13 cellular contexts compared by ENCODE assay signal in the genomic region with DNA sequence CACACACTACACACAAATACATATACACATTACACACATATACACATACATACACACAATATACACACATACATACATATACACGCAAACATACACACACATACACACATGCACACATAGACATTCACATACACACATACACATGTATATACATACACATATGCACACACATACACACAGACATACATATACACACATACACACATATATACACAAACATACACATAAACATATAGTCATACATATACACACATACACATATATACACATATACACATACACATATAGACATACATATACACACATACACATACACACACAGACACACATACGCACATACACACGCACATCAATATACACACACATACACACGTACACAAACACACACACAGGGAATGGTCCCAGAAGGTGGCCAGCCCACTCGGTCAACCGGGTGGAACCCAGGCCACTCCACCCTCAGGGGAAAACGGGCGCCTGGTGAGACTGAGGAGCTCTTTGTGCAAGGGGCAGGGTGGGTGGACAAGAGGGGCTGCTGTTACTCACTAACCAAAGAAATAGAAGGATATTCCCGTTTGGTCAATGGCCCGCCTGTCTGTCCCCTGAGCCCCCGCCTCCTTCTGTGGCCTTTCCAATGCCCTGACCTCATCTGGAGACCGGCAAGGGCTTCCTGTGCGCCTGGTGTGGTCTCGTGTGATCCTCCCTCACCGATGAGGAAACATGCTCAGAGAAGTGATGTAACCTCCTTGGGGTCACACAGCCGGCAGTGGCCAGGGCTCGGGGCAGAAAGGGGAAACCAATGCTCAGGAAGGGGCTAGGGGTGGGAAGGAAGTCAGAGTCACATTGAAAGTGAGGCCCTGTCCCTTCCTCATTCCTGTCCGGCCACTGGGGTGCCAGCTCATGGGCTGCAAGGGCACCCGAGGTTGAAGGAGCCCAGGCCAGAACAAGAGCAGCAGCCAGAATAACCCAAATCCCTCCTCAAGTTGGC. TPM values are rescaled to one million over a fixed set of nuclear protein-coding genes. Genes with fewer than 3 reads are reported as not detected.
DNase-seq lines count a peak whose midpoint lies in the region; ATAC-seq and TF ChIP-seq lines count a peak whose summit lies in the region.
"Had no signal": no experiment of that assay in that cellular context is flagged by ENCODE, and none has a peak within 500 bp of the region (broad histone marks: within the 10 kb centered on the region; RNA-seq: fewer than 3 reads in every experiment).

No MANE protein-coding gene starts in this region.

- no peak overlapping the region for H3K9ac ChIP-seq in mesenchymal stem cell (ENCODE audit: low read length)

- H3K4me3 Mint-ChIP-seq in activated CD8-positive, alpha-beta T cell treated with anti-CD3 and anti-CD28 coated beads, Interleukin-2, amount 10 ng/mL, durations not matched to agents 7 days and 5 days: no peak overlapping the region
- no peak overlapping the region for H3K4me3 Mint-ChIP-seq in activated CD8-positive, alpha-beta T cell treated with anti-CD3 and anti-CD28 coated beads for 36 hours
- H3K4me3 Mint-ChIP-seq in endothelial cell (ENCODE audit: unreplicated experiment): no peak overlapping the region
- H3K4me3 Mint-ChIP-seq: mesothelial cell of epicardium had no signal

- H4K91ac ChIP-seq in mesenchymal stem cell (ENCODE audit: low read length): no peak overlapping the region

- POLR2A ChIA-PET in activated CD8-positive, alpha-beta T cell treated with anti-CD3 and anti-CD28 coated beads, Interleukin-2, amount 10 ng/mL, durations not matched to agents 7 days and 5 days (lab: Charles Lee): no interaction called here
- POLR2A ChIA-PET in activated CD8-positive, alpha-beta T cell treated with anti-CD3 and anti-CD28 coated beads for 36 hours (lab: Charles Lee): no interaction called here

- peak overlapping the region; percentile 24 for H3K27ac Mint-ChIP-seq in activated CD8-positive, alpha-beta T cell treated with anti-CD3 and anti-CD28 coated beads, Interleukin-2, amount 10 ng/mL, durations not matched to agents 7 days and 5 days
- H3K27ac Mint-ChIP-seq in activated CD8-positive, alpha-beta T cell treated with anti-CD3 and anti-CD28 coated beads for 36 hours: no peak overlapping the region
- H3K27ac Mint-ChIP-seq in endothelial cell (ENCODE audit: unreplicated experiment): peak overlapping the region; percentile 65
- H3K27ac Mint-ChIP-seq: mesothelial cell of epicardium had no signal

- no peak overlapping the region for H3K4me2 ChIP-seq in mesenchymal stem cell (ENCODE audit: low read length, poor library complexity, severe bottlenecking)

- H3K4me3 ChIP-seq in mesenchymal stem cell (ENCODE audit: insufficient read depth in 1 of 2, low read depth in 1 of 2, low read length in 2 of 2): no peak overlapping the region
- H3K4me3 ChIP-seq in upper lobe of left lung: no peak overlapping the region
- H3K4me3 ChIP-seq: SJSA1 had no signal

- no peaks in the 10 kb centered on the region for H3K9me3 Mint-ChIP-seq in activated CD8-positive, alpha-beta T cell treated with anti-CD3 and anti-CD28 coated beads, Interleukin-2, amount 10 ng/mL, durations not matched to agents 7 days and 5 days (ENCODE audit: insufficient read depth)
- no peaks in the 10 kb centered on the region for H3K9me3 Mint-ChIP-seq in activated CD8-positive, alpha-beta T cell treated with anti-CD3 and anti-CD28 coated beads for 36 hours
- H3K9me3 Mint-ChIP-seq in endothelial cell (ENCODE audit: unreplicated experiment): no peaks in the 10 kb centered on the region
- H3K9me3 Mint-ChIP-seq: mesothelial cell of epicardium had no signal

- H3K27me3 Mint-ChIP-seq in activated CD8-positive, alpha-beta T cell treated with anti-CD3 and anti-CD28 coated beads, Interleukin-2, amount 10 ng/mL, durations not matched to agents 7 days and 5 days (ENCODE audit: low read depth): peaks cover 14% of the 10 kb centered on the region
- H3K27me3 Mint-ChIP-seq in activated CD8-positive, alpha-beta T cell treated with anti-CD3 and anti-CD28 coated beads for 36 hours: peaks cover 14% of the 10 kb centered on the region
- H3K27me3 Mint-ChIP-seq in endothelial cell (ENCODE audit: unreplicated experiment): peaks cover 8% of the 10 kb centered on the region

- H3K23ac ChIP-seq in mesenchymal stem cell (ENCODE audit: low read length in 2 of 2): no peak overlapping the region

- no peak overlapping the region for H3K4ac ChIP-seq in mesenchymal stem cell (ENCODE audit: low read depth in 1 of 2, low read length in 2 of 2)

- TF ChIP-seq POLR2A in upper lobe of left lung (IDR thresholded peaks at IDR 0.05): peak in 1 of 4 donors; percentile 48

- H3K36me3 Mint-ChIP-seq in activated CD8-positive, alpha-beta T cell treated with anti-CD3 and anti-CD28 coated beads, Interleukin-2, amount 10 ng/mL, durations not matched to agents 7 days and 5 days (ENCODE audit: low read depth): no peaks in the 10 kb centered on the region
- H3K36me3 Mint-ChIP-seq in activated CD8-positive, alpha-beta T cell treated with anti-CD3 and anti-CD28 coated beads for 36 hours (ENCODE audit: low read depth): no peaks in the 10 kb centered on the region
- H3K36me3 Mint-ChIP-seq in endothelial cell (ENCODE audit: low read depth, unreplicated experiment): peaks cover 6% of the 10 kb centered on the region
- H3K36me3 Mint-ChIP-seq: mesothelial cell of epicardium had no signal

- H2BK5ac ChIP-seq in mesenchymal stem cell (ENCODE audit: low read depth, low read length, poor library complexity, severe bottlenecking): no peak overlapping the region

- H3K27me3 ChIP-seq in mesenchymal stem cell (ENCODE audit: control insufficient read depth in 1 of 2, insufficient read depth in 1 of 2, low read length in 2 of 2): peaks cover 8 to 10% of the 10 kb centered on the region in 2 experiments
- peaks cover 0 to 8% (median under 1%) of the 10 kb centered on the region in 4 donors for H3K27me3 ChIP-seq in upper lobe of left lung

- peaks cover 9% of the 10 kb centered on the region for H3K79me1 ChIP-seq in mesenchymal stem cell (replicated peaks; ENCODE audit: low read length, poor library complexity, severe bottlenecking)

- H2BK15ac ChIP-seq in mesenchymal stem cell (ENCODE audit: low read depth, poor library complexity, severe bottlenecking): no peak overlapping the region

- 68% methylated on average over 19 of the region's 19 CpGs for WGBS in mesenchymal stem cell
- WGBS in upper lobe of left lung, 2 donors: 53 to 54% methylated on average over 19 of the region's 19 CpGs

- no peak for ATAC-seq in activated CD8-positive, alpha-beta T cell treated with anti-CD3 and anti-CD28 coated beads, Interleukin-2, amount 10 ng/mL, durations not matched to agents 7 days and 5 days
- no peak for ATAC-seq in activated CD8-positive, alpha-beta T cell treated with anti-CD3 and anti-CD28 coated beads for 36 hours
- ATAC-seq in upper lobe of left lung (ENCODE audit: low FRiP score in 2 of 2) (peak; percentile 83 to 93), GM18861 (IDR thresholded peaks at IDR 0.05; ENCODE audit: unreplicated experiment) (no peak), GM18502 (IDR thresholded peaks at IDR 0.05; ENCODE audit: poor library complexity, unreplicated experiment) (no peak)
- ATAC-seq: HCT116 had no signal

- H3K27ac ChIP-seq in mesenchymal stem cell (ENCODE audit: low read length, poor library complexity, severe bottlenecking) (no peak overlapping the region), upper lobe of left lung (peak overlapping the region; percentile 61 to 84 (median 80))
- H3K27ac ChIP-seq: SJSA1 had no signal

- TF ChIP-seq EP300 in upper lobe of left lung (IDR thresholded peaks at IDR 0.05): peak in 1 of 4 donors; percentile 11

- H4K8ac ChIP-seq in mesenchymal stem cell (ENCODE audit: low read length): no peak overlapping the region

- DNase-seq in activated CD8-positive, alpha-beta T cell treated with anti-CD3 and anti-CD28 coated beads, Interleukin-2, amount 10 ng/mL, durations not matched to agents 7 days and 5 days: peak; percentile 27
- no peak for DNase-seq in activated CD8-positive, alpha-beta T cell treated with anti-CD3 and anti-CD28 coated beads for 36 hours
- DNase-seq in endothelial cell (ENCODE audit: low spot score): no peak
- DNase-seq in mesenchymal stem cell: peak; percentile 56
- DNase-seq in upper lobe of left lung: peak in 1 of 2 donors; percentile 83
- DNase-seq in islet precursor cell: no peak
- DNase-seq: 8988T, NCI-H2029 had no signal

- intact Hi-C loops in activated CD8-positive, alpha-beta T cell treated with anti-CD3 and anti-CD28 coated beads for 36 hours (cut with micrococcal nuclease): no loop called here

- no peak overlapping the region for H2BK12ac ChIP-seq in mesenchymal stem cell (ENCODE audit: low read length in 2 of 2)

- no peak overlapping the region for H2AFZ ChIP-seq in mesenchymal stem cell (ENCODE audit: low read depth, low read length)

- peaks cover 10% of the 10 kb centered on the region for H3K4me1 Mint-ChIP-seq in activated CD8-positive, alpha-beta T cell treated with anti-CD3 and anti-CD28 coated beads, Interleukin-2, amount 10 ng/mL, durations not matched to agents 7 days and 5 days (ENCODE audit: low read depth)
- H3K4me1 Mint-ChIP-seq in activated CD8-positive, alpha-beta T cell treated with anti-CD3 and anti-CD28 coated beads for 36 hours (ENCODE audit: low read depth): no peaks in the 10 kb centered on the region
- H3K4me1 Mint-ChIP-seq in endothelial cell (ENCODE audit: unreplicated experiment): peaks cover 10% of the 10 kb centered on the region

- H3K9me3 ChIP-seq in mesenchymal stem cell (ENCODE audit: control insufficient read depth, low read length) (no peaks in the 10 kb centered on the region), upper lobe of left lung (no peaks in the 10 kb centered on the region)
- H3K9me3 ChIP-seq: SJSA1 had no signal

- H2AK5ac ChIP-seq in mesenchymal stem cell (ENCODE audit: low read length, severe bottlenecking): no peak overlapping the region

- H3K36me3 ChIP-seq in mesenchymal stem cell (ENCODE audit: control insufficient read depth in 1 of 2, insufficient read depth in 2 of 2, low read depth in 1 of 2, low read length in 2 of 2): no peaks in the 10 kb centered on the region
- no peaks in the 10 kb centered on the region for H3K36me3 ChIP-seq in upper lobe of left lung
- H3K36me3 ChIP-seq: SJSA1 had no signal

- no peak overlapping the region for H3K14ac ChIP-seq in mesenchymal stem cell (ENCODE audit: low read length in 2 of 2)

- H3K4me1 ChIP-seq in mesenchymal stem cell (ENCODE audit: control insufficient read depth, insufficient read depth, low read depth, low read length) (peaks cover 16% of the 10 kb centered on the region), upper lobe of left lung (peaks cover 0 to 2% (median under 1%) of the 10 kb centered on the region in 4 donors)

- TF ChIP-seq CTCF in activated CD8-positive, alpha-beta T cell treated with anti-CD3 and anti-CD28 coated beads for 36 hours (IDR thresholded peaks at IDR 0.05): no peak
- TF ChIP-seq CTCF in endothelial cell (IDR thresholded peaks at IDR 0.05; ENCODE audit: unreplicated experiment): no peak
- peak in 1 of 6 experiments; percentile 24 for TF ChIP-seq CTCF in upper lobe of left lung (IDR thresholded peaks at IDR 0.05)

- CTCF ChIA-PET in activated CD8-positive, alpha-beta T cell treated with anti-CD3 and anti-CD28 coated beads, Interleukin-2, amount 10 ng/mL, durations not matched to agents 7 days and 5 days (lab: Charles Lee): interaction anchor here (0.8 to 6.1 kb wide), 2 partner anchors 16 to 24 kb away, joined by 3 to 43 read pairs; no protein-coding TSS in a partner anchor
- CTCF ChIA-PET in activated CD8-positive, alpha-beta T cell treated with anti-CD3 and anti-CD28 coated beads for 36 hours (lab: Charles Lee): interaction anchor here (1.1 to 4.9 kb wide), 4 partner anchors 17 to 26 kb away, joined by 4 to 21 read pairs (median 12); no protein-coding TSS in a partner anchor

- no peak overlapping the region for H3K18ac ChIP-seq in mesenchymal stem cell (ENCODE audit: low read depth in 1 of 2, low read length in 2 of 2)

- no peak overlapping the region for H2BK120ac ChIP-seq in mesenchymal stem cell (ENCODE audit: low read depth, low read length)

RNA-seq across cellular contexts. Expression of gene TRPV4, which starts 5.3 kb away (rescaled TPM):
- not detected for total RNA-seq in activated CD8-positive, alpha-beta T cell treated with anti-CD3 and anti-CD28 coated beads, Interleukin-2, amount 10 ng/mL, durations not matched to agents 7 days and 5 days
- not detected for total RNA-seq in activated CD8-positive, alpha-beta T cell treated with anti-CD3 and anti-CD28 coated beads for 36 hours
- total RNA-seq in endothelial cell (ENCODE audit: unreplicated experiment) (7.0 TPM), upper lobe of left lung (1 to 10 TPM; 2.2 to 9.7 (median 5.4) TPM)
- polyA plus RNA-seq in mesenchymal stem cell (2013, experiment 1 of 2): 2.7 TPM
- polyA plus RNA-seq in mesenchymal stem cell (2013, experiment 2 of 2): 2.7 TPM

RNA-seq across cellular contexts. Expression of gene GLTP, which starts 52.5 kb away (rescaled TPM):
- 10 to 100 TPM; 19.9 to 20.9 TPM for total RNA-seq in activated CD8-positive, alpha-beta T cell treated with anti-CD3 and anti-CD28 coated beads, Interleukin-2, amount 10 ng/mL, durations not matched to agents 7 days and 5 days
- total RNA-seq in activated CD8-positive, alpha-beta T cell treated with anti-CD3 and anti-CD28 coated beads for 36 hours: 10 to 100 TPM; 19.9 to 21.2 TPM
- total RNA-seq in endothelial cell (ENCODE audit: unreplicated experiment) (51.2 TPM), upper lobe of left lung (10 to 100 TPM; 24.7 to 59.7 (median 46.6) TPM)
- 41.5 TPM for polyA plus RNA-seq in mesenchymal stem cell (2013, experiment 1 of 2)
- polyA plus RNA-seq in mesenchymal stem cell (2013, experiment 2 of 2): 42.0 TPM

Comparison
In these comparisons a context has a peak if more than half of its experiments do, and no peak if none do; other contexts are left out.
1. DNase-seq: peak in activated CD8-positive, alpha-beta T cell treated with anti-CD3 and anti-CD28 coated beads, Interleukin-2, amount 10 ng/mL, durations not matched to agents 7 days and 5 days (single experiment) and mesenchymal stem cell (single experiment); none in activated CD8-positive, alpha-beta T cell treated with anti-CD3 and anti-CD28 coated beads for 36 hours (single experiment), endothelial cell (single experiment) and islet precursor cell (single experiment).
2. ATAC-seq: peak in upper lobe of left lung (2 of 2); none in activated CD8-positive, alpha-beta T cell treated with anti-CD3 and anti-CD28 coated beads, Interleukin-2, amount 10 ng/mL, durations not matched to agents 7 days and 5 days (single experiment), activated CD8-positive, alpha-beta T cell treated with anti-CD3 and anti-CD28 coated beads for 36 hours (single experiment), GM18861 (single experiment) and GM18502 (single experiment).